In the genomic region with DNA sequence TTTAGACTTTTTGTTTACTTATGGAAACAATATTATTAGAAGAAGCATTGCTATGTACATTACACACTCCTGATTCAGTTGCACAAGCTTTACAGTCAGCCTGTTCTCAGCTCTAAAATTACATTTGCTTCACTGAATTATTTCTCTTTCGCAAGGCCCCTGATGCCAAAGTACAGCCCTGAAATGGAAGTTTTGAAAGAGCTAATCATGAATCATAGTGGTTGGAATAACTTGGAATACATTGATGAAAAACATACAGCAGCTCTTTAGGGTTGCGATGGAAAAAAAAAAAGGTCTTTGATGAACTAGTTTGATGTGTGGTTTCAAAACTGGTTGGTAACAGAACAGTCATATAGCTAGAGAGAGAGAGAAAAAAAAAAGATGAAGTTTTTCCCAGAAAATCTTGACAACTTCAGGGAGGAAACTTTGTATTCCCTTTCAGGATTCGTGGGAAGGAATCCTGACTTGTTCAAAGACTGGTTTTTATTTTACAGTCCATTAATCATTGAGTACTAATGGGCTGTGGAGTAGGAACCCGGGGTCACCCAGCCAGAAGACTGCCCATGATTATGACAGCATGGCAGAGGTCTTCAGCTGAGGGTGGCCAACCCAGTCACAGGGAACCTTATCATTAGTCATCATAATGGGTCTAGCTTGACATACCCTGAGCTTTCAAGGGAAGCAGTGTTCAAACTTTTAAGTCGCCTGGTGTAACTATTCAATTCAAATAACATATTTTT, we compare ENCODE assay signal across 15 cellular contexts.
A peak's percentile ranks its signal among the peaks of the same experiment; 100 is the strongest.
DNase-seq lines count a peak whose midpoint lies in the region; ATAC-seq and TF ChIP-seq lines count a peak whose summit lies in the region.
"Had no signal": no experiment of that assay in that cellular context is flagged by ENCODE, and none has a peak within 500 bp of the region (broad histone marks: within the 10 kb centered on the region; RNA-seq: fewer than 3 reads in every experiment).

No MANE protein-coding gene starts in this region.

- no peaks in the 10 kb centered on the region for H3K9me3 ChIP-seq in HCT116 (ENCODE audit: control insufficient read depth in 1 of 2, insufficient read depth in 1 of 2, low read depth in 1 of 2, low read length in 2 of 2)
- H3K9me3 ChIP-seq in adipocyte (ENCODE audit: control insufficient read depth, low read length), result no peaks in the 10 kb centered on the region
- no peaks in the 10 kb centered on the region for H3K9me3 ChIP-seq in smooth muscle cell (replicated peaks; ENCODE audit: low read depth)
- H3K9me3 ChIP-seq: esophagus squamous epithelium, ovary, SJCRH30 had no signal

- H3K9me2 ChIP-seq in HCT116 (ENCODE audit: insufficient read depth), result no peaks in the 10 kb centered on the region

- no peak overlapping the region for H3K9ac ChIP-seq in HCT116 (ENCODE audit: low read length)
- peak overlapping the region; percentile 25 for H3K9ac ChIP-seq in adipocyte (ENCODE audit: low read length)
- H3K9ac ChIP-seq in smooth muscle cell (ENCODE audit: low read depth), result no peak overlapping the region

- POLR2A ChIA-PET in HCT116 (lab: Charles Lee), result no interaction called here

- intact Hi-C loops in HCT116 (cut with micrococcal nuclease), result no loop called here

- DNase-seq in HCT116 (ENCODE audit: low read depth, low spot score) (no peak), adipocyte (ENCODE audit: low read depth) (peak; percentile 93), foreskin melanocyte (peak; percentile 13), smooth muscle cell (lab: John Stamatoyannopoulos, UW; ENCODE audit: unreplicated experiment) (no peak), coronary artery (ENCODE audit: low spot score) (no peak), NCI-H1694 treated with DMSO at 0.1 percent for 48 hours (lab: John Stamatoyannopoulos, UW) (no peak), NCI-H82 treated with DMSO at 0.1 percent for 48 hours (lab: John Stamatoyannopoulos, UW; ENCODE audit: unreplicated experiment) (no peak)
- DNase-seq: activated CD4-positive, alpha-beta T cell treated with anti-CD3 and anti-CD28 coated beads for 1 hour; esophagus squamous epithelium; left lung; ovary; SJCRH30; stimulated activated CD4-positive, alpha-beta T cell treated with anti-CD3 and anti-CD28 coated beads, Interleukin-2, amount 100 ng/mL, for 24 hours had no signal

- no peak overlapping the region for H3K4me3 ChIP-seq in HCT116 (replicated peaks in 1 of 2; ENCODE audit: low read depth in 1 of 2, low read length in 2 of 2)
- peak overlapping the region; percentile 25 for H3K4me3 ChIP-seq in adipocyte (ENCODE audit: low read length)
- H3K4me3 ChIP-seq in smooth muscle cell, result no peak overlapping the region
- no peak overlapping the region for H3K4me3 ChIP-seq in coronary artery
- H3K4me3 ChIP-seq: cardiac muscle cell, esophagus squamous epithelium, left lung, ovary, SJCRH30 had no signal

- H3K27me3 ChIP-seq in HCT116 (ENCODE audit: insufficient read depth, low read length) (no peaks in the 10 kb centered on the region), adipocyte (replicated peaks; ENCODE audit: control insufficient read depth, insufficient read depth, low read length) (no peaks in the 10 kb centered on the region), smooth muscle cell (ENCODE audit: low read depth) (no peaks in the 10 kb centered on the region)
- H3K27me3 ChIP-seq: cardiac muscle cell, esophagus squamous epithelium, left lung, ovary, SJCRH30 had no signal

- H3K27ac ChIP-seq in HCT116 (ENCODE audit: low read depth, low read length), result no peak overlapping the region
- peak overlapping the region; percentile 55 for H3K27ac ChIP-seq in smooth muscle cell (ENCODE audit: low read depth)
- no peak overlapping the region for H3K27ac ChIP-seq in coronary artery
- H3K27ac ChIP-seq: cardiac muscle cell, esophagus squamous epithelium, left lung, ovary, SJCRH30 had no signal

- H3K79me2 ChIP-seq in HCT116 (ENCODE audit: insufficient read depth, low read length) (no peaks in the 10 kb centered on the region), smooth muscle cell (ENCODE audit: low read depth) (no peaks in the 10 kb centered on the region)

- H2AFZ ChIP-seq in HCT116 (ENCODE audit: low read depth, low read length, poor library complexity, severe bottlenecking), result peak overlapping the region; percentile 67
- H2AFZ ChIP-seq in smooth muscle cell (ENCODE audit: low read depth), result peak overlapping the region; percentile 42

- CTCF ChIA-PET in HCT116 (lab: Charles Lee), result no interaction called here

- BruUV-seq in HCT116 (replicated peaks; lab: Mats Ljungman, UMichigan), result no TSS peak

- no peaks in the 10 kb centered on the region for H3K36me3 ChIP-seq in HCT116 (ENCODE audit: control insufficient read depth in 1 of 2, insufficient read depth in 2 of 2, low read length in 2 of 2)
- no peaks in the 10 kb centered on the region for H3K36me3 ChIP-seq in adipocyte (ENCODE audit: control insufficient read depth, insufficient read depth, low read length, severe bottlenecking)
- no peaks in the 10 kb centered on the region for H3K36me3 ChIP-seq in smooth muscle cell (ENCODE audit: low read depth)
- H3K36me3 ChIP-seq: cardiac muscle cell, esophagus squamous epithelium, left lung, ovary, SJCRH30 had no signal

- peaks cover 0 to 12% of the 10 kb centered on the region in 2 experiments; a peak in 2 of 4 replicates for H3K4me1 ChIP-seq in HCT116 (ENCODE audit: control insufficient read depth in 1 of 2, insufficient read depth in 2 of 2, low read length in 2 of 2)
- H3K4me1 ChIP-seq in adipocyte (ENCODE audit: control insufficient read depth, insufficient read depth, low read length), result peaks cover 31% of the 10 kb centered on the region
- H3K4me1 ChIP-seq in smooth muscle cell (ENCODE audit: low read depth), result no peaks in the 10 kb centered on the region
- H3K4me1 ChIP-seq: esophagus squamous epithelium, left lung had no signal

- no peak for TF ChIP-seq CTCF in HCT116 (IDR thresholded peaks at IDR 0.05 in 2 of 3, conservative IDR thresholded peaks at IDR 0.05 in 1 of 3; ENCODE audit: borderline replicate concordance in 1 of 3, insufficient read depth in 1 of 3, low read depth in 2 of 3, low read length in 2 of 3)
- TF ChIP-seq CTCF in smooth muscle cell (IDR thresholded peaks at IDR 0.05; ENCODE audit: borderline replicate concordance, insufficient read depth, poor library complexity, severe bottlenecking), result no peak
- no peak for TF ChIP-seq CTCF in coronary artery (IDR thresholded peaks at IDR 0.05)

- no peaks in the 10 kb centered on the region for H3F3A ChIP-seq in smooth muscle cell (ENCODE audit: low read depth)

- H3K4me2 ChIP-seq in HCT116 (ENCODE audit: low read length), result no peak overlapping the region
- H3K4me2 ChIP-seq in smooth muscle cell, result no peak overlapping the region

- H4K20me1 ChIP-seq in HCT116 (ENCODE audit: insufficient read depth) (no peaks in the 10 kb centered on the region), smooth muscle cell (ENCODE audit: low read depth) (no peaks in the 10 kb centered on the region)

- RAD21 ChIA-PET in HCT116 (lab: Charles Lee; ENCODE audit: low non-redundant PET in 1 of 2, low total read pairs in 2 of 2, uncharacterized antibody in 2 of 2, unreplicated experiment in 2 of 2), result no interaction called here

- TF ChIP-seq RAD21 in HCT116 (IDR thresholded peaks at IDR 0.05; ENCODE audit: low read depth), result no peak

- 77% methylated on average over 5 of the region's 5 CpGs for WGBS in smooth muscle cell (ENCODE audit: low lambda C conversion rate)

- no peak for TF ChIP-seq POLR2A in HCT116 (IDR thresholded peaks at IDR 0.05; ENCODE audit: borderline replicate concordance, extremely low read depth, insufficient read depth, insufficient read length)

- ATAC-seq in HCT116, result no peak
- ATAC-seq: left lung; stimulated activated memory B cell treated with anti-CD40 and anti-IgM and Interleukin-4, amounts not matched to agents 10 μg/mL and 1 μg/mL and 100 μg/mL, for 72 hours had no signal

TF ChIP-seq in HCT116, 20 proteins besides CTCF, POLR2A, EP300 and RAD21 (continues in another document):
- TF ChIP-seq ZFX (IDR thresholded peaks at IDR 0.05) (no peak), CEBPB (IDR thresholded peaks at IDR 0.05; ENCODE audit: low read depth) (no peak), ELF1 (IDR thresholded peaks at IDR 0.05; ENCODE audit: borderline replicate concordance, low read depth) (no peak), FOSL1 (IDR thresholded peaks at IDR 0.05; ENCODE audit: low read depth) (no peak), EGR1 (IDR thresholded peaks at IDR 0.05; ENCODE audit: low read depth) (no peak), SRF (IDR thresholded peaks at IDR 0.05; ENCODE audit: low read depth) (no peak), POLR2AphosphoS5 (IDR thresholded peaks at IDR 0.05; ENCODE audit: low read depth, low read length) (no peak), SP1 (IDR thresholded peaks at IDR 0.05; ENCODE audit: low read depth) (no peak), EZH2phosphoT487 (IDR thresholded peaks at IDR 0.05; ENCODE audit: borderline replicate concordance) (no peak), SIN3A (IDR thresholded peaks at IDR 0.05; ENCODE audit: low read depth) (no peak), CBX3 (IDR thresholded peaks at IDR 0.05; ENCODE audit: low read depth) (no peak), ZNF274 (IDR thresholded peaks at IDR 0.05; ENCODE audit: low read depth, low read length) (no peak), JUND (IDR thresholded peaks at IDR 0.05) (no peak)
- TF ChIP-seq, protein P1, sequence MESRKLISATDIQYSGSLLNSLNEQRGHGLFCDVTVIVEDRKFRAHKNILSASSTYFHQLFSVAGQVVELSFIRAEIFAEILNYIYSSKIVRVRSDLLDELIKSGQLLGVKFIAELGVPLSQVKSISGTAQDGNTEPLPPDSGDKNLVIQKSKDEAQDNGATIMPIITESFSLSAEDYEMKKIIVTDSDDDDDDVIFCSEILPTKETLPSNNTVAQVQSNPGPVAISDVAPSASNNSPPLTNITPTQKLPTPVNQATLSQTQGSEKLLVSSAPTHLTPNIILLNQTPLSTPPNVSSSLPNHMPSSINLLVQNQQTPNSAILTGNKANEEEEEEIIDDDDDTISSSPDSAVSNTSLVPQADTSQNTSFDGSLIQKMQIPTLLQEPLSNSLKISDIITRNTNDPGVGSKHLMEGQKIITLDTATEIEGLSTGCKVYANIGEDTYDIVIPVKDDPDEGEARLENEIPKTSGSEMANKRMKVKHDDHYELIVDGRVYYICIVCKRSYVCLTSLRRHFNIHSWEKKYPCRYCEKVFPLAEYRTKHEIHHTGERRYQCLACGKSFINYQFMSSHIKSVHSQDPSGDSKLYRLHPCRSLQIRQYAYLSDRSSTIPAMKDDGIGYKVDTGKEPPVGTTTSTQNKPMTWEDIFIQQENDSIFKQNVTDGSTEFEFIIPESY (IDR thresholded peaks at IDR 0.05; ENCODE audit: extremely low read depth, insufficient replicate concordance, low read length), result no peak
- TF ChIP-seq, protein P2, sequence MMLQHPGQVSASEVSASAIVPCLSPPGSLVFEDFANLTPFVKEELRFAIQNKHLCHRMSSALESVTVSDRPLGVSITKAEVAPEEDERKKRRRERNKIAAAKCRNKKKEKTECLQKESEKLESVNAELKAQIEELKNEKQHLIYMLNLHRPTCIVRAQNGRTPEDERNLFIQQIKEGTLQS (IDR thresholded peaks at IDR 0.05), result no peak
- TF ChIP-seq, protein P3, sequence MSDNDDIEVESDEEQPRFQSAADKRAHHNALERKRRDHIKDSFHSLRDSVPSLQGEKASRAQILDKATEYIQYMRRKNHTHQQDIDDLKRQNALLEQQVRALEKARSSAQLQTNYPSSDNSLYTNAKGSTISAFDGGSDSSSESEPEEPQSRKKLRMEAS (IDR thresholded peaks at IDR 0.05), result no peak

Comparison
In these comparisons a context has a peak if more than half of its experiments do, and no peak if none do; other contexts are left out.
1. DNase-seq: peak in adipocyte (single experiment) and foreskin melanocyte (single experiment); none in HCT116 (single experiment), smooth muscle cell (single experiment), coronary artery (single experiment), NCI-H1694 treated with DMSO at 0.1 percent for 48 hours (single experiment) and NCI-H82 treated with DMSO at 0.1 percent for 48 hours (single experiment).